ENCODE assay signal across 8 cellular contexts in the genomic region with DNA sequence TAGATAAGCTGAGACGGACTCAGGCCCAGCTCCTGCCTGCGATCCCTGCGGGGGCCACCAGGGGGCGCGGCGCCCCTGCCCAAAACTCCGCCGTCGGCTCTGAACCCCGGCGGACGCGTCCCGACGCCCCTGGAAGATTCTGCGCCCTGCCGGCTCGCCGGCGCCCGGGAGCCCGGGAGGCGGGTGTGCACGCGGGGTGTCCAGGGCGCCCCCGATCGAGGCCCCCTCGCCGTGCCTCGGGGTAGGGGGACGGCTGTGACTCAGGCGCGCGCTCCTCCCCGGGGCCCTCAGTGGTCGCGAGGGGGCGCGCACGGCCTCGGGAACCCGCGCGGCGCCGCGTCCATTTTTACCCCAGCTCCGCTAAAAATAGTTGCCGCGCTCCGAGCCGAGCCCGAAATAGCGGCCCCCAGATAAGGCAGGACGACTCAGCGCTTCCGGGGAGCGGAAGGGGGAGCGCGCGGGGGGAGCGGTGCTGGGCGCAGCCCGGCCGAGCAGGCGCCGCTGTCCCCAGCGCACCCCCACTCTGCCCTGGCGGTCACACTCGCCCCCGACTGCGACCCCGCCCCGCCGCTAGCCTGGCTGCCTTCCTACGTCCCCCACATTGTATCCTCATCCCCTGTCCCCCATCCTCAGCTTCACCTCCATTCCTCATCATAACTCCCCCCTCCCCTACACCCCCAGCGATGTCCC. TPM values are rescaled to one million over a fixed set of nuclear protein-coding genes. Genes with fewer than 3 reads are reported as not detected.
DNase-seq lines count a peak whose midpoint lies in the region; ATAC-seq, FAIRE-seq and TF ChIP-seq lines count a peak whose summit lies in the region.

No MANE protein-coding gene starts in this region.

- peak overlapping the region; percentile 77 for H3K4me3 Mint-ChIP-seq in activated T-helper 17 cell treated with anti-CD3 and anti-CD28 coated beads, Interleukin-2, amount 50 U/mL, for 72 hours
- H3K4me3 Mint-ChIP-seq in natural killer cell, result peak overlapping the region; percentile 81
- peak overlapping the region; percentile 72 for H3K4me3 Mint-ChIP-seq in stimulated activated naive CD8-positive, alpha-beta T cell treated with anti-CD3 and anti-CD28 coated beads, Interleukin-15, Interleukin-2, amounts not matched to agents 100 ng/mL and 50 ng/mL, for 24 hours

- ATAC-seq in GM19467 (IDR thresholded peaks at IDR 0.05; ENCODE audit: unreplicated experiment) (peak; percentile 44), natural killer cell (peak; percentile 67 to 82 (median 72))
- ATAC-seq in activated T-helper 17 cell treated with anti-CD3 and anti-CD28 coated beads, Interleukin-2, amount 50 U/mL, for 72 hours (replicated peaks), result peak; percentile 56

- peak; percentile 59 for TF ChIP-seq CTCF in D721Med (IDR thresholded peaks at IDR 0.05; ENCODE audit: insufficient read depth, missing control alignments)
- peak; percentile 72 for TF ChIP-seq CTCF in fibroblast of mammary gland (conservative IDR thresholded peaks at IDR 0.05; ENCODE audit: control insufficient read depth, insufficient read depth, low read depth, low read length)
- TF ChIP-seq CTCF in natural killer cell (IDR thresholded peaks at IDR 0.05), result peak; percentile 100

- intact Hi-C loops in natural killer cell (cut with micrococcal nuclease), result loop anchor here (1.0 kb wide), 1 partner anchor 40 kb away; no protein-coding TSS in a partner anchor

- peaks cover 30% of the 10 kb centered on the region for H3K4me1 Mint-ChIP-seq in activated T-helper 17 cell treated with anti-CD3 and anti-CD28 coated beads, Interleukin-2, amount 50 U/mL, for 72 hours
- H3K4me1 Mint-ChIP-seq in natural killer cell, result peaks cover 23 to 38% of the 10 kb centered on the region in 2 donors
- H3K4me1 Mint-ChIP-seq in stimulated activated naive CD8-positive, alpha-beta T cell treated with anti-CD3 and anti-CD28 coated beads, Interleukin-15, Interleukin-2, amounts not matched to agents 100 ng/mL and 50 ng/mL, for 24 hours (ENCODE audit: low read depth), result peaks cover 36% of the 10 kb centered on the region

- no peak for FAIRE-seq in D721Med (lab: Jason Lieb, UNC)

- DNase-seq in D721Med (ENCODE audit: insufficient read length, low spot score), result peak; percentile 78
- peak; percentile 96 for DNase-seq in HT-29 (ENCODE audit: low spot score)
- DNase-seq in RKO (ENCODE audit: low spot score), result peak; percentile 92
- peak; percentile 70 for DNase-seq in fibroblast of mammary gland (ENCODE audit: low read depth)
- DNase-seq in natural killer cell, result peak; percentile 92

- no peaks in the 10 kb centered on the region for H3K36me3 Mint-ChIP-seq in activated T-helper 17 cell treated with anti-CD3 and anti-CD28 coated beads, Interleukin-2, amount 50 U/mL, for 72 hours (ENCODE audit: low read depth)
- no peaks in the 10 kb centered on the region for H3K36me3 Mint-ChIP-seq in natural killer cell
- no peaks in the 10 kb centered on the region for H3K36me3 Mint-ChIP-seq in stimulated activated naive CD8-positive, alpha-beta T cell treated with anti-CD3 and anti-CD28 coated beads, Interleukin-15, Interleukin-2, amounts not matched to agents 100 ng/mL and 50 ng/mL, for 24 hours (ENCODE audit: low read depth)

- H3K27ac Mint-ChIP-seq in activated T-helper 17 cell treated with anti-CD3 and anti-CD28 coated beads, Interleukin-2, amount 50 U/mL, for 72 hours, result peak overlapping the region; percentile 83
- H3K27ac Mint-ChIP-seq in natural killer cell, result peak overlapping the region; percentile 86 to 92
- no peak overlapping the region for H3K27ac Mint-ChIP-seq in stimulated activated naive CD8-positive, alpha-beta T cell treated with anti-CD3 and anti-CD28 coated beads, Interleukin-15, Interleukin-2, amounts not matched to agents 100 ng/mL and 50 ng/mL, for 24 hours

- H3K27me3 Mint-ChIP-seq in activated T-helper 17 cell treated with anti-CD3 and anti-CD28 coated beads, Interleukin-2, amount 50 U/mL, for 72 hours, result no peaks in the 10 kb centered on the region
- no peaks in the 10 kb centered on the region for H3K27me3 Mint-ChIP-seq in natural killer cell (ENCODE audit: low read depth in 2 of 2)
- no peaks in the 10 kb centered on the region for H3K27me3 Mint-ChIP-seq in stimulated activated naive CD8-positive, alpha-beta T cell treated with anti-CD3 and anti-CD28 coated beads, Interleukin-15, Interleukin-2, amounts not matched to agents 100 ng/mL and 50 ng/mL, for 24 hours

- peak overlapping the region; percentile 40 for H3K4me3 ChIP-seq in fibroblast of mammary gland (ENCODE audit: control insufficient read depth, low read depth, low read length)

- no peaks in the 10 kb centered on the region for H3K9me3 Mint-ChIP-seq in activated T-helper 17 cell treated with anti-CD3 and anti-CD28 coated beads, Interleukin-2, amount 50 U/mL, for 72 hours
- no peaks in the 10 kb centered on the region for H3K9me3 Mint-ChIP-seq in natural killer cell
- H3K9me3 Mint-ChIP-seq in stimulated activated naive CD8-positive, alpha-beta T cell treated with anti-CD3 and anti-CD28 coated beads, Interleukin-15, Interleukin-2, amounts not matched to agents 100 ng/mL and 50 ng/mL, for 24 hours, result no peaks in the 10 kb centered on the region

RNA-seq across cellular contexts. Expression of a gene that starts 16.0 kb away (rescaled TPM):
- 154 and 159 TPM in 2 replicates for total RNA-seq in HT-29 (2014; rRNA removed; shearing (Covaris generic))
- 10 to 100 TPM; 27.6 to 33.2 TPM for total RNA-seq in activated T-helper 17 cell treated with anti-CD3 and anti-CD28 coated beads, Interleukin-2, amount 50 U/mL, for 72 hours
- 10 to 100 TPM; 46.8 to 55.2 (median 48.2) TPM for total RNA-seq in natural killer cell

RNA-seq across cellular contexts. Expression of a gene that starts 28.1 kb away (rescaled TPM):
- 218 and 253 TPM in 2 replicates for total RNA-seq in HT-29 (2014; rRNA removed; shearing (Covaris generic))
- 10 to 100 TPM; 20.7 to 39.2 TPM for total RNA-seq in activated T-helper 17 cell treated with anti-CD3 and anti-CD28 coated beads, Interleukin-2, amount 50 U/mL, for 72 hours
- 1,000 to 10,000 TPM in 2 of 3 donors, 100 to 1,000 TPM in 1; 784 to 1,837 (median 1,121) TPM for total RNA-seq in natural killer cell

RNA-seq across cellular contexts. Expression of a gene that starts 33.3 kb away (rescaled TPM):
- total RNA-seq in HT-29 (2014; rRNA removed; shearing (Covaris generic)), result 51.7 and 68.2 TPM in 2 replicates
- total RNA-seq in activated T-helper 17 cell treated with anti-CD3 and anti-CD28 coated beads, Interleukin-2, amount 50 U/mL, for 72 hours, result 10 to 100 TPM; 11.2 to 23.6 TPM
- 1 to 10 TPM in 1 of 3 donors, under 1 TPM in 2; 0.28 to 1.4 (median 0.45) TPM for total RNA-seq in natural killer cell

RNA-seq across cellular contexts. Expression of a gene that starts 34.8 kb away (rescaled TPM):
- 47.8 and 48.0 TPM in 2 replicates for total RNA-seq in HT-29 (2014; rRNA removed; shearing (Covaris generic))
- 10 to 100 TPM; 21.0 to 66.8 TPM for total RNA-seq in activated T-helper 17 cell treated with anti-CD3 and anti-CD28 coated beads, Interleukin-2, amount 50 U/mL, for 72 hours
- total RNA-seq in natural killer cell, result 1 to 10 TPM; 5.6 to 7.4 (median 5.9) TPM

RNA-seq across cellular contexts. Expression of a gene that starts 57.1 kb away (rescaled TPM):
- 11.4 and 15.4 TPM in 2 replicates for total RNA-seq in HT-29 (2014; rRNA removed; shearing (Covaris generic))
- total RNA-seq in activated T-helper 17 cell treated with anti-CD3 and anti-CD28 coated beads, Interleukin-2, amount 50 U/mL, for 72 hours, result 1 to 10 TPM; 5.3 to 8.6 TPM
- 1 to 10 TPM; 1.9 to 5.5 (median 3.0) TPM for total RNA-seq in natural killer cell

Comparison
In these comparisons a context has a peak if more than half of its experiments do, and no peak if none do; other contexts are left out.
1. Peak in every context shown above with its lines: DNase-seq, ATAC-seq and H3K4me3 ChIP-seq.
2. RNA of a gene that starts 33.3 kb away (total RNA-seq): 51.7 to 68.2 TPM in HT-29 and 11.2 to 23.6 TPM in activated T-helper 17 cell treated with anti-CD3 and anti-CD28 coated beads, Interleukin-2, amount 50 U/mL, for 72 hours; 0.28 to 1.4 TPM in natural killer cell; every median in the first group is over 4 times any median in the second.